1 cellular context compared by ENCODE assay signal in the genomic region with DNA sequence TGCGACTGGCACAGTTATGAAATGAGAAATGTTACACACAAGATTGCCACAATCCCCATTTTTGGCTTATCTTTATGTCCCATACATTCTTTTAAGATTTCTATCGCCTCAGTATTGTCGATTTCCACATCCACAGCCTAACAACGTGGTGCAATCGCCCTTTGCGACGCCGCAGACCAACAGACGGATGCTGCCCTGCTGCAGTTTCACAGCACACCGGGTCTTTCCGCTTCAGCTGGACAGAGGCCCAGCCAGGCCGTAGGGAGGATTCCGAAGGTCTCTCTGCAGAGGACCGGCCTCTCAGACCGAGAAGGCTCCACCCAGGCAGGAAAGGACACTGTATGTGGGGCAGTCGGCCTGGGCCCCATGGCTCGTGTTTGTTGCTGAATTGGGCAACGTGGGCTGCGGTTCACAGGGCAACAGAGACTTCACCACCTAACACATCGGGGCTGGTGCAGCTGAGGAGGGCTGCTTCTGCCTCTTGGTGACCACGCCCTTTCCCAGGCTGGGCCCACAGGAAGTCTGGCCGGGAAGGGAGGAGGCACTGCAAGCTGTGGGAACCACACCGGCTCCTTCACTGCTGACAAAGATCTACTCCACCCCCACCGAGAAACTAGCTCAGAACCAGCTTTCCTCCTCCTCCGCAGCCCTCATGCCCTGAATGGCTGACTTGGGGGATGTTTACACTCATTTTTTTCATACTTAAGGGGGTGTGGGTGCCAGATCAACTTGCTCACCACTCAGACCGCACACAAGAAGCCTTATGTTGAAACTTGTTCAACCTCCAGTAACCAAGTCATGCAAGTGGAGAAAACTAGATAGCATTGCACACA.
A peak's percentile ranks its signal among the peaks of the same experiment; 100 is the strongest.
TF ChIP-seq lines count a peak whose summit lies in the region.

No MANE protein-coding gene starts in this region.

TF ChIP-seq in HepG2, 621 proteins besides CTCF, POLR2A, EP300 and RAD21 (continued from another document and continues in another):
- peak; percentile 47; the same call in 1 of the 2 replicates for TF ChIP-seq PITX1 (CRISPR knock-in tag; IDR thresholded peaks at IDR 0.05)
- TF ChIP-seq TCF7L2 (IDR thresholded peaks at IDR 0.05; ENCODE audit: low read depth, low read length), result no peak
- peak; percentile 63; the same call in 1 of the 2 replicates for TF ChIP-seq REPIN1 (CRISPR knock-in tag; IDR thresholded peaks at IDR 0.05; ENCODE audit: borderline replicate concordance, low read depth)
- TF ChIP-seq ZC3H13 (CRISPR knock-in tag; IDR thresholded peaks at IDR 0.05), result no peak
- TF ChIP-seq SIX4 (CRISPR knock-in tag; IDR thresholded peaks at IDR 0.05), result no peak
- TF ChIP-seq YEATS2 (CRISPR knock-in tag; IDR thresholded peaks at IDR 0.05; ENCODE audit: borderline replicate concordance), result peak; percentile 56; the same call in 1 of the 2 replicates
- 0 out of 2 replicates have a peak, but pooled peaks have one; percentile 37 for TF ChIP-seq ZNF317 (CRISPR knock-in tag; IDR thresholded peaks at IDR 0.05)
- TF ChIP-seq, protein P1, sequence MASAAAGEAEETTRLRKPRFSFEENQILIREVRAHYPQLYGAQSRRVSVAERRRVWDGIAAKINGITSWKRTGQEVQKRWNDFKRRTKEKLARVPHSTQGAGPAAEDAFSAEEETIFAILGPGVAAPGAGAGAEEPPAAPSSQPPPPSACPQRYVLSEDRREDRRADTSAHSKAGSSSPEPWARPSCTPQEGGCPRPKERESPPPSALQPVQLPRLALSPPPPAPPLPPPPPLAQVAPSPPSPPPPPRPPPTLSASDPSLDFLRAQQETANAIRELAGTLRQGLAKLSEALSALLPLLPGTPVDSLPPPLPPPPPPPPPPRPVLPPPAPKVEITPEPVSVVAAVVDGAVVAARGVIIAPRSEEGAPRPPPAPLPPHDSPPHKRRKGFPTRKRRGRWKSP (CRISPR knock-in tag; IDR thresholded peaks at IDR 0.05), result no peak
- no peak for TF ChIP-seq PAWR (CRISPR knock-in tag; IDR thresholded peaks at IDR 0.05; ENCODE audit: borderline replicate concordance)
- TF ChIP-seq CCDC6 (CRISPR knock-in tag; IDR thresholded peaks at IDR 0.05), result no peak
- TF ChIP-seq HNRNPLL (IDR thresholded peaks at IDR 0.05; ENCODE audit: low read depth, low read length, poor library complexity, severe bottlenecking), result peak; percentile 47
- TF ChIP-seq ARHGAP35 (CRISPR knock-in tag; IDR thresholded peaks at IDR 0.05; ENCODE audit: borderline replicate concordance), result no peak; the same call in 1 of the 2 replicates
- TF ChIP-seq ZBTB7B (CRISPR knock-in tag; IDR thresholded peaks at IDR 0.05), result no peak
- TF ChIP-seq KLF6 (CRISPR knock-in tag; IDR thresholded peaks at IDR 0.05), result no peak; the same call in 1 of the 2 replicates
- TF ChIP-seq ETV5 (CRISPR knock-in tag; IDR thresholded peaks at IDR 0.05; ENCODE audit: borderline replicate concordance), result peak; percentile 46
- TF ChIP-seq ZFP90 (CRISPR knock-in tag; IDR thresholded peaks at IDR 0.05; ENCODE audit: borderline replicate concordance), result no peak
- no peak for TF ChIP-seq ZSCAN30 (CRISPR knock-in tag; IDR thresholded peaks at IDR 0.05)
- TF ChIP-seq U2AF2 (IDR thresholded peaks at IDR 0.05; ENCODE audit: low read depth, low read length), result no peak
- TF ChIP-seq MAFG (CRISPR knock-in tag; IDR thresholded peaks at IDR 0.05), result no peak
- TF ChIP-seq, protein P2, sequence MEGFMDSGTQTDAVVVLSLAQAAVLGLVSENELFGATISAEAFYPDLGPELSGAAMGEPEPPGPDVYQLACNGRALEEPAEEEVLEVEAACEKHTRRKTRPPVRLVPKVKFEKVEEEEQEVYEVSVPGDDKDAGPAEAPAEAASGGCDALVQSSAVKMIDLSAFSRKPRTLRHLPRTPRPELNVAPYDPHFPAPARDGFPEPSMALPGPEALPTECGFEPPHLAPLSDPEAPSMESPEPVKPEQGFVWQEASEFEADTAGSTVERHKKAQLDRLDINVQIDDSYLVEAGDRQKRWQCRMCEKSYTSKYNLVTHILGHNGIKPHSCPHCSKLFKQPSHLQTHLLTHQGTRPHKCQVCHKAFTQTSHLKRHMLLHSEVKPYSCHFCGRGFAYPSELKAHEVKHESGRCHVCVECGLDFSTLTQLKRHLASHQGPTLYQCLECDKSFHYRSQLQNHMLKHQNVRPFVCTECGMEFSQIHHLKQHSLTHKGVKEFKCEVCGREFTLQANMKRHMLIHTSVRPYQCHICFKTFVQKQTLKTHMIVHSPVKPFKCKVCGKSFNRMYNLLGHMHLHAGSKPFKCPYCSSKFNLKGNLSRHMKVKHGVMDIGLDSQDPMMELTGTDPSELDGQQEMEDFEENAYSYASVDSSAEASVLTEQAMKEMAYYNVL (CRISPR knock-in tag; IDR thresholded peaks at IDR 0.05; ENCODE audit: borderline replicate concordance), result peak; percentile 59; the same call in 1 of the 2 replicates
- TF ChIP-seq YEATS4 (CRISPR knock-in tag; IDR thresholded peaks at IDR 0.05; ENCODE audit: borderline replicate concordance), result 0 out of 2 replicates have a peak, but pooled peaks have one; percentile 44
- TF ChIP-seq MAZ (IDR thresholded peaks at IDR 0.05; ENCODE audit: borderline replicate concordance, low read depth, low read length), result no peak
- peak; percentile 56; the same call in 1 of the 2 replicates for TF ChIP-seq MAZ (CRISPR knock-in tag; IDR thresholded peaks at IDR 0.05; ENCODE audit: low read depth)
- TF ChIP-seq HOXA5 (CRISPR knock-in tag; IDR thresholded peaks at IDR 0.05), result no peak
- TF ChIP-seq, protein P3, sequence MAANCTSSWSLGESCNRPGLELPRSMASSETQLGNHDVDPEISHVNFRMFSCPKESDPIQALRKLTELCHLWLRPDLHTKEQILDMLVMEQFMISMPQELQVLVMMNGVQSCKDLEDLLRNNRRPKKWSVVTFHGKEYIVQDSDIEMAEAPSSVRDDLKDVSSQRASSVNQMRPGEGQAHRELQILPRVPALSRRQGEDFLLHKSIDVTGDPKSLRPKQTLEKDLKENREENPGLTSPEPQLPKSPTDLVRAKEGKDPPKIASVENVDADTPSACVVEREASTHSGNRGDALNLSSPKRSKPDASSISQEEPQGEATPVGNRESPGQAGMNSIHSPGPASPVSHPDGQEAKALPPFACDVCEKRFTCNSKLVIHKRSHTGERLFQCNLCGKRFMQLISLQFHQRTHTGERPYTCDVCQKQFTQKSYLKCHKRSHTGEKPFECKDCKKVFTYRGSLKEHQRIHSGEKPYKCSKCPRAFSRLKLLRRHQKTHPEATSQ (CRISPR knock-in tag; IDR thresholded peaks at IDR 0.05; ENCODE audit: borderline replicate concordance), result 0 out of 2 replicates have a peak, but pooled peaks have one; percentile 26
- TF ChIP-seq ONECUT2 (CRISPR knock-in tag; IDR thresholded peaks at IDR 0.05), result no peak
- no peak for TF ChIP-seq NR2F2 (IDR thresholded peaks at IDR 0.05; ENCODE audit: borderline replicate concordance, low read depth)
- TF ChIP-seq, protein P4, sequence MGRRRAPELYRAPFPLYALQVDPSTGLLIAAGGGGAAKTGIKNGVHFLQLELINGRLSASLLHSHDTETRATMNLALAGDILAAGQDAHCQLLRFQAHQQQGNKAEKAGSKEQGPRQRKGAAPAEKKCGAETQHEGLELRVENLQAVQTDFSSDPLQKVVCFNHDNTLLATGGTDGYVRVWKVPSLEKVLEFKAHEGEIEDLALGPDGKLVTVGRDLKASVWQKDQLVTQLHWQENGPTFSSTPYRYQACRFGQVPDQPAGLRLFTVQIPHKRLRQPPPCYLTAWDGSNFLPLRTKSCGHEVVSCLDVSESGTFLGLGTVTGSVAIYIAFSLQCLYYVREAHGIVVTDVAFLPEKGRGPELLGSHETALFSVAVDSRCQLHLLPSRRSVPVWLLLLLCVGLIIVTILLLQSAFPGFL (CRISPR knock-in tag; IDR thresholded peaks at IDR 0.05), result no peak
- peak; percentile 70; the same call in 1 of the 2 replicates for TF ChIP-seq TGIF2 (CRISPR knock-in tag; IDR thresholded peaks at IDR 0.05)
- TF ChIP-seq PHF8 (CRISPR knock-in tag; IDR thresholded peaks at IDR 0.05), result peak; percentile 74
- 0 out of 2 replicates have a peak, but pooled peaks have one; percentile 26 for TF ChIP-seq SAFB2 (CRISPR knock-in tag; IDR thresholded peaks at IDR 0.05; ENCODE audit: borderline replicate concordance, low read depth)
- TF ChIP-seq, protein P5, sequence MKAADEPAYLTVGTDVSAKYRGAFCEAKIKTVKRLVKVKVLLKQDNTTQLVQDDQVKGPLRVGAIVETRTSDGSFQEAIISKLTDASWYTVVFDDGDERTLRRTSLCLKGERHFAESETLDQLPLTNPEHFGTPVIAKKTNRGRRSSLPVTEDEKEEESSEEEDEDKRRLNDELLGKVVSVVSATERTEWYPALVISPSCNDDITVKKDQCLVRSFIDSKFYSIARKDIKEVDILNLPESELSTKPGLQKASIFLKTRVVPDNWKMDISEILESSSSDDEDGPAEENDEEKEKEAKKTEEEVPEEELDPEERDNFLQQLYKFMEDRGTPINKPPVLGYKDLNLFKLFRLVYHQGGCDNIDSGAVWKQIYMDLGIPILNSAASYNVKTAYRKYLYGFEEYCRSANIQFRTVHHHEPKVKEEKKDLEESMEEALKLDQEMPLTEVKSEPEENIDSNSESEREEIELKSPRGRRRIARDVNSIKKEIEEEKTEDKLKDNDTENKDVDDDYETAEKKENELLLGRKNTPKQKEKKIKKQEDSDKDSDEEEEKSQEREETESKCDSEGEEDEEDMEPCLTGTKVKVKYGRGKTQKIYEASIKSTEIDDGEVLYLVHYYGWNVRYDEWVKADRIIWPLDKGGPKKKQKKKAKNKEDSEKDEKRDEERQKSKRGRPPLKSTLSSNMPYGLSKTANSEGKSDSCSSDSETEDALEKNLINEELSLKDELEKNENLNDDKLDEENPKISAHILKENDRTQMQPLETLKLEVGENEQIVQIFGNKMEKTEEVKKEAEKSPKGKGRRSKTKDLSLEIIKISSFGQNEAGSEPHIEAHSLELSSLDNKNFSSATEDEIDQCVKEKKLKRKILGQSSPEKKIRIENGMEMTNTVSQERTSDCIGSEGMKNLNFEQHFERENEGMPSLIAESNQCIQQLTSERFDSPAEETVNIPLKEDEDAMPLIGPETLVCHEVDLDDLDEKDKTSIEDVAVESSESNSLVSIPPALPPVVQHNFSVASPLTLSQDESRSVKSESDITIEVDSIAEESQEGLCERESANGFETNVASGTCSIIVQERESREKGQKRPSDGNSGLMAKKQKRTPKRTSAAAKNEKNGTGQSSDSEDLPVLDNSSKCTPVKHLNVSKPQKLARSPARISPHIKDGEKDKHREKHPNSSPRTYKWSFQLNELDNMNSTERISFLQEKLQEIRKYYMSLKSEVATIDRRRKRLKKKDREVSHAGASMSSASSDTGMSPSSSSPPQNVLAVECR (CRISPR knock-in tag; IDR thresholded peaks at IDR 0.05; ENCODE audit: borderline replicate concordance), result peak; percentile 62; the same call in 1 of the 2 replicates
- TF ChIP-seq JDP2 (CRISPR knock-in tag; IDR thresholded peaks at IDR 0.05; ENCODE audit: borderline replicate concordance), result no peak
- TF ChIP-seq ZNF260 (CRISPR knock-in tag; IDR thresholded peaks at IDR 0.05; ENCODE audit: borderline replicate concordance, low read depth), result no peak
- TF ChIP-seq NCOR1 (IDR thresholded peaks at IDR 0.05; ENCODE audit: borderline replicate concordance, low read length), result no peak
- TF ChIP-seq MIXL1 (CRISPR knock-in tag; IDR thresholded peaks at IDR 0.05), result no peak
- peak; percentile 7; the same call in 1 of the 2 replicates for TF ChIP-seq CREM (IDR thresholded peaks at IDR 0.05)
- TF ChIP-seq CREM (CRISPR knock-in tag; IDR thresholded peaks at IDR 0.05), result no peak
- peak; percentile 90; the same call in 1 of the 2 replicates for TF ChIP-seq GLI4 (CRISPR knock-in tag; IDR thresholded peaks at IDR 0.05; ENCODE audit: borderline replicate concordance)
- no peak for TF ChIP-seq ZNF296 (CRISPR knock-in tag; conservative IDR thresholded peaks at IDR 0.05)
- TF ChIP-seq, protein P6, sequence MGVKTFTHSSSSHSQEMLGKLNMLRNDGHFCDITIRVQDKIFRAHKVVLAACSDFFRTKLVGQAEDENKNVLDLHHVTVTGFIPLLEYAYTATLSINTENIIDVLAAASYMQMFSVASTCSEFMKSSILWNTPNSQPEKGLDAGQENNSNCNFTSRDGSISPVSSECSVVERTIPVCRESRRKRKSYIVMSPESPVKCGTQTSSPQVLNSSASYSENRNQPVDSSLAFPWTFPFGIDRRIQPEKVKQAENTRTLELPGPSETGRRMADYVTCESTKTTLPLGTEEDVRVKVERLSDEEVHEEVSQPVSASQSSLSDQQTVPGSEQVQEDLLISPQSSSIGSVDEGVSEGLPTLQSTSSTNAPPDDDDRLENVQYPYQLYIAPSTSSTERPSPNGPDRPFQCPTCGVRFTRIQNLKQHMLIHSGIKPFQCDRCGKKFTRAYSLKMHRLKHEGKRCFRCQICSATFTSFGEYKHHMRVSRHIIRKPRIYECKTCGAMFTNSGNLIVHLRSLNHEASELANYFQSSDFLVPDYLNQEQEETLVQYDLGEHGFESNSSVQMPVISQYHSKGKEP (CRISPR knock-in tag; IDR thresholded peaks at IDR 0.05), result no peak
- TF ChIP-seq ZNF160 (CRISPR knock-in tag; IDR thresholded peaks at IDR 0.05), result 0 out of 2 replicates have a peak, but pooled peaks have one; percentile 9
- TF ChIP-seq ATF7 (IDR thresholded peaks at IDR 0.05), result no peak
- TF ChIP-seq ATF7 (CRISPR knock-in tag; IDR thresholded peaks at IDR 0.05), result 0 out of 2 replicates have a peak, but pooled peaks have one; percentile 24
- TF ChIP-seq NR3C1 (CRISPR knock-in tag; IDR thresholded peaks at IDR 0.05), result no peak
- TF ChIP-seq, protein P7, sequence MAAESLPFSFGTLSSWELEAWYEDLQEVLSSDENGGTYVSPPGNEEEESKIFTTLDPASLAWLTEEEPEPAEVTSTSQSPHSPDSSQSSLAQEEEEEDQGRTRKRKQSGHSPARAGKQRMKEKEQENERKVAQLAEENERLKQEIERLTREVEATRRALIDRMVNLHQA (CRISPR knock-in tag; IDR thresholded peaks at IDR 0.05), result no peak
- TF ChIP-seq ZBTB1 (CRISPR knock-in tag; IDR thresholded peaks at IDR 0.05; ENCODE audit: borderline replicate concordance), result no peak
- peak; percentile 33; the same call in 1 of the 2 replicates for TF ChIP-seq EEA1 (CRISPR knock-in tag; IDR thresholded peaks at IDR 0.05; ENCODE audit: borderline replicate concordance)
- TF ChIP-seq SAP130 (CRISPR knock-in tag; IDR thresholded peaks at IDR 0.05; ENCODE audit: low read depth), result peak; percentile 71
- TF ChIP-seq ZSCAN31 (CRISPR knock-in tag; IDR thresholded peaks at IDR 0.05; ENCODE audit: low read depth), result peak; percentile 89
- peak; percentile 92 for TF ChIP-seq SALL1 (CRISPR knock-in tag; IDR thresholded peaks at IDR 0.05)
- TF ChIP-seq JUNB (CRISPR knock-in tag; IDR thresholded peaks at IDR 0.05; ENCODE audit: borderline replicate concordance), result no peak
- 0 out of 2 replicates have a peak, but pooled peaks have one; percentile 20 for TF ChIP-seq KDM1A (CRISPR knock-in tag; IDR thresholded peaks at IDR 0.05)
- peak; percentile 75; the same call in 1 of the 2 replicates for TF ChIP-seq ZNF572 (CRISPR knock-in tag; IDR thresholded peaks at IDR 0.05)
- TF ChIP-seq GFI1 (CRISPR knock-in tag; IDR thresholded peaks at IDR 0.05; ENCODE audit: borderline replicate concordance), result peak; percentile 39; the same call in 1 of the 2 replicates
- peak; percentile 65; the same call in 1 of the 2 replicates for TF ChIP-seq MYC (CRISPR knock-in tag; IDR thresholded peaks at IDR 0.05; ENCODE audit: borderline replicate concordance)
- TF ChIP-seq, protein P8, sequence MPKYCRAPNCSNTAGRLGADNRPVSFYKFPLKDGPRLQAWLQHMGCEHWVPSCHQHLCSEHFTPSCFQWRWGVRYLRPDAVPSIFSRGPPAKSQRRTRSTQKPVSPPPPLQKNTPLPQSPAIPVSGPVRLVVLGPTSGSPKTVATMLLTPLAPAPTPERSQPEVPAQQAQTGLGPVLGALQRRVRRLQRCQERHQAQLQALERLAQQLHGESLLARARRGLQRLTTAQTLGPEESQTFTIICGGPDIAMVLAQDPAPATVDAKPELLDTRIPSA (CRISPR knock-in tag; IDR thresholded peaks at IDR 0.05; ENCODE audit: borderline replicate concordance), result no peak
- TF ChIP-seq TARDBP (CRISPR knock-in tag; IDR thresholded peaks at IDR 0.05), result peak; percentile 63; the same call in 1 of the 2 replicates
